15 cellular contexts compared by ENCODE assay signal in genomic region chr1:234473123-234473522, GRCh38. TPM values are rescaled to one million over a fixed set of nuclear protein-coding genes. Genes with fewer than 3 reads are reported as not detected.
DNase-seq lines count a peak whose midpoint lies in the region; ATAC-seq and TF ChIP-seq lines count a peak whose summit lies in the region.
"Had no signal": no experiment of that assay in that cellular context is flagged by ENCODE, and none has a peak within 500 bp of the region (broad histone marks: within the 10 kb centered on the region; RNA-seq: fewer than 3 reads in every experiment).

No MANE protein-coding gene starts in this region.

- peaks cover 20% of the 10 kb centered on the region for H3K79me1 ChIP-seq in mesenchymal stem cell (replicated peaks; ENCODE audit: low read length, poor library complexity, severe bottlenecking)

- TF ChIP-seq CTCF in GM12865 (IDR thresholded peaks at IDR 0.05; ENCODE audit: insufficient read depth, low read depth, low read length, missing control alignments), result no peak
- TF ChIP-seq CTCF in ovary (IDR thresholded peaks at IDR 0.05), result no peak

- no peak for DNase-seq in activated naive CD4-positive, alpha-beta T cell treated with anti-CD3 and anti-CD28 coated beads, Interleukin-2, amount 10 ng/mL, durations not matched to agents 7 days and 5 days
- DNase-seq in activated naive CD4-positive, alpha-beta T cell (lab: John Stamatoyannopoulos, UW), result no peak
- DNase-seq in GM12865 (ENCODE audit: low read depth) (peak; percentile 50), mesenchymal stem cell (peak; percentile 66), ovary (no peak)
- DNase-seq: activated CD4-positive, alpha-beta memory T cell treated with anti-CD3 and anti-CD28 coated beads, Interleukin-2, amount 10 ng/mL, durations not matched to agents 7 days and 5 days; kidney; NCI-H1048; PC-9; stimulated activated CD4-positive, alpha-beta T cell treated with anti-CD3 and anti-CD28 coated beads, Interleukin-1b, Interleukin-23, amount 100 ng/mL, for 48 hours had no signal

- CTCF ChIA-PET in activated naive CD4-positive, alpha-beta T cell treated with anti-CD3 and anti-CD28 coated beads, Interleukin-2, amount 10 ng/mL, durations not matched to agents 7 days and 5 days (lab: Charles Lee), result no interaction called here

- H3K9me3 Mint-ChIP-seq in activated naive CD4-positive, alpha-beta T cell treated with anti-CD3 and anti-CD28 coated beads, Interleukin-2, amount 10 ng/mL, durations not matched to agents 7 days and 5 days, result no peaks in the 10 kb centered on the region
- H3K9me3 Mint-ChIP-seq in T-helper 1 cell treated with Interleukin-12 subunit alpha and Interleukin-12 subunit beta and Interleukin-4 antibody, amounts not matched to agents 30 μg/mL and 1 μg/mL, for 36 hours, result peaks cover 4% of the 10 kb centered on the region
- H3K9me3 Mint-ChIP-seq: activated CD4-positive, alpha-beta memory T cell treated with anti-CD3 and anti-CD28 coated beads, Interleukin-2, amount 10 ng/mL, durations not matched to agents 7 days and 5 days had no signal

- H4K91ac ChIP-seq in mesenchymal stem cell (ENCODE audit: low read length), result no peak overlapping the region

- WGBS in mesenchymal stem cell, result 37% methylated on average over 4 of the region's 4 CpGs
- 66 to 94% (median 67%) methylated on average over 4 of the region's 4 CpGs for WGBS in ovary, 3 donors

- H3K27me3 ChIP-seq in mesenchymal stem cell (ENCODE audit: control insufficient read depth in 1 of 2, insufficient read depth in 1 of 2, low read length in 2 of 2), result no peaks in the 10 kb centered on the region
- H3K27me3 ChIP-seq in ovary, result no peaks in the 10 kb centered on the region

- no peak overlapping the region for H2BK15ac ChIP-seq in mesenchymal stem cell (ENCODE audit: low read depth, poor library complexity, severe bottlenecking)

- H2AK5ac ChIP-seq in mesenchymal stem cell (ENCODE audit: low read length, severe bottlenecking), result no peak overlapping the region

- H3K36me3 Mint-ChIP-seq in activated naive CD4-positive, alpha-beta T cell treated with anti-CD3 and anti-CD28 coated beads, Interleukin-2, amount 10 ng/mL, durations not matched to agents 7 days and 5 days, result peaks cover 18% of the 10 kb centered on the region
- peaks cover 14% of the 10 kb centered on the region for H3K36me3 Mint-ChIP-seq in T-helper 1 cell treated with Interleukin-12 subunit alpha and Interleukin-12 subunit beta and Interleukin-4 antibody, amounts not matched to agents 30 μg/mL and 1 μg/mL, for 36 hours (ENCODE audit: low read depth)

- no peak overlapping the region for H2BK5ac ChIP-seq in mesenchymal stem cell (ENCODE audit: low read depth, low read length, poor library complexity, severe bottlenecking)

- no peak overlapping the region for H3K4me3 Mint-ChIP-seq in activated naive CD4-positive, alpha-beta T cell treated with anti-CD3 and anti-CD28 coated beads, Interleukin-2, amount 10 ng/mL, durations not matched to agents 7 days and 5 days
- H3K4me3 Mint-ChIP-seq in T-helper 1 cell treated with Interleukin-12 subunit alpha and Interleukin-12 subunit beta and Interleukin-4 antibody, amounts not matched to agents 30 μg/mL and 1 μg/mL, for 36 hours, result peak overlapping the region; percentile 22
- H3K4me3 Mint-ChIP-seq: activated CD4-positive, alpha-beta memory T cell treated with anti-CD3 and anti-CD28 coated beads, Interleukin-2, amount 10 ng/mL, durations not matched to agents 7 days and 5 days had no signal

- H2BK120ac ChIP-seq in mesenchymal stem cell (ENCODE audit: low read depth, low read length), result no peak overlapping the region

- H3K27me3 Mint-ChIP-seq in activated naive CD4-positive, alpha-beta T cell treated with anti-CD3 and anti-CD28 coated beads, Interleukin-2, amount 10 ng/mL, durations not matched to agents 7 days and 5 days, result no peaks in the 10 kb centered on the region
- H3K27me3 Mint-ChIP-seq in T-helper 1 cell treated with Interleukin-12 subunit alpha and Interleukin-12 subunit beta and Interleukin-4 antibody, amounts not matched to agents 30 μg/mL and 1 μg/mL, for 36 hours (ENCODE audit: low read depth), result no peaks in the 10 kb centered on the region
- H3K27me3 Mint-ChIP-seq: activated CD4-positive, alpha-beta memory T cell treated with anti-CD3 and anti-CD28 coated beads, Interleukin-2, amount 10 ng/mL, durations not matched to agents 7 days and 5 days had no signal

- H3K9ac ChIP-seq in mesenchymal stem cell (ENCODE audit: low read length), result no peak overlapping the region

- no peak for TF ChIP-seq POLR2A in ovary (IDR thresholded peaks at IDR 0.05)

- no peak overlapping the region for H3K14ac ChIP-seq in mesenchymal stem cell (ENCODE audit: low read length in 2 of 2)

- peak overlapping the region; percentile 25 for H3K27ac Mint-ChIP-seq in activated naive CD4-positive, alpha-beta T cell treated with anti-CD3 and anti-CD28 coated beads, Interleukin-2, amount 10 ng/mL, durations not matched to agents 7 days and 5 days
- peak overlapping the region; percentile 66 for H3K27ac Mint-ChIP-seq in T-helper 1 cell treated with Interleukin-12 subunit alpha and Interleukin-12 subunit beta and Interleukin-4 antibody, amounts not matched to agents 30 μg/mL and 1 μg/mL, for 36 hours
- H3K27ac Mint-ChIP-seq: activated CD4-positive, alpha-beta memory T cell treated with anti-CD3 and anti-CD28 coated beads, Interleukin-2, amount 10 ng/mL, durations not matched to agents 7 days and 5 days had no signal

- no peak overlapping the region for H2AFZ ChIP-seq in mesenchymal stem cell (ENCODE audit: low read depth, low read length)
- H2AFZ ChIP-seq: PC-9 had no signal

- no peak overlapping the region for H3K23ac ChIP-seq in mesenchymal stem cell (ENCODE audit: low read length in 2 of 2)

- peak overlapping the region in 1 of 2 experiments; percentile 70 for H3K4ac ChIP-seq in mesenchymal stem cell (ENCODE audit: low read depth in 1 of 2, low read length in 2 of 2)

- H3K4me1 Mint-ChIP-seq in activated naive CD4-positive, alpha-beta T cell treated with anti-CD3 and anti-CD28 coated beads, Interleukin-2, amount 10 ng/mL, durations not matched to agents 7 days and 5 days, result peaks cover 46% of the 10 kb centered on the region
- peaks cover 39% of the 10 kb centered on the region for H3K4me1 Mint-ChIP-seq in T-helper 1 cell treated with Interleukin-12 subunit alpha and Interleukin-12 subunit beta and Interleukin-4 antibody, amounts not matched to agents 30 μg/mL and 1 μg/mL, for 36 hours (ENCODE audit: low read depth)

- no peak overlapping the region for H3K4me2 ChIP-seq in mesenchymal stem cell (ENCODE audit: low read length, poor library complexity, severe bottlenecking)
- H3K4me2 ChIP-seq: PC-9 had no signal

- peaks cover 2 to 4% of the 10 kb centered on the region in 2 experiments for H3K36me3 ChIP-seq in mesenchymal stem cell (ENCODE audit: control insufficient read depth in 1 of 2, insufficient read depth in 2 of 2, low read depth in 1 of 2, low read length in 2 of 2)
- H3K36me3 ChIP-seq in ovary, result no peaks in the 10 kb centered on the region

- H3K27ac ChIP-seq in mesenchymal stem cell (ENCODE audit: low read length, poor library complexity, severe bottlenecking) (no peak overlapping the region), ovary (no peak overlapping the region)
- H3K27ac ChIP-seq: PC-9, SK-N-MC had no signal

- intact Hi-C loops in ovary (cut with DNase I), result no loop called here

- H2BK12ac ChIP-seq in mesenchymal stem cell (ENCODE audit: low read length in 2 of 2), result peak overlapping the region in 1 of 2 experiments; percentile 86

- peak overlapping the region; percentile 14 to 84 for H3K18ac ChIP-seq in mesenchymal stem cell (ENCODE audit: low read depth in 1 of 2, low read length in 2 of 2)

- peak overlapping the region; percentile 95 for H4K8ac ChIP-seq in mesenchymal stem cell (ENCODE audit: low read length)

- ATAC-seq in GM21526 (IDR thresholded peaks at IDR 0.05; ENCODE audit: low FRiP score, unreplicated experiment), result no peak
- ATAC-seq in HG03457 (IDR thresholded peaks at IDR 0.05; ENCODE audit: unreplicated experiment), result no peak
- ATAC-seq: sciatic nerve had no signal

- H3K9me3 ChIP-seq in mesenchymal stem cell (ENCODE audit: control insufficient read depth, low read length) (no peaks in the 10 kb centered on the region), ovary (no peaks in the 10 kb centered on the region)

- TF ChIP-seq EP300 in ovary (IDR thresholded peaks at IDR 0.05), result no peak

- H3K4me3 ChIP-seq in GM12865 (ENCODE audit: low read depth, low read length) (peak overlapping the region; percentile 22; the same call in 1 of the 2 replicates), mesenchymal stem cell (ENCODE audit: insufficient read depth in 1 of 2, low read depth in 1 of 2, low read length in 2 of 2) (no peak overlapping the region), ovary (no peak overlapping the region)
- H3K4me3 ChIP-seq: PC-9, SK-N-MC had no signal

- H3K4me1 ChIP-seq in mesenchymal stem cell (ENCODE audit: control insufficient read depth, insufficient read depth, low read depth, low read length) (peaks cover 2% of the 10 kb centered on the region), ovary (ENCODE audit: insufficient read depth) (peaks cover 2% of the 10 kb centered on the region)

RNA-seq across cellular contexts. Expression of gene TARBP1, which starts 5.9 kb away (rescaled TPM):
- 8.1 TPM for polyA plus RNA-seq in mesenchymal stem cell (2013, experiment 1 of 2)
- 6.9 TPM for polyA plus RNA-seq in mesenchymal stem cell (2013, experiment 2 of 2)
- 10 to 100 TPM in 4 of 7 donors, 1 to 10 TPM in 3; 5.5 to 26.3 (median 10.8) TPM for total RNA-seq in ovary
- polyA plus RNA-seq in ovary, result 10 to 100 TPM in 1 of 2 donors, 1 to 10 TPM in 1; 4.8 to 15.4 TPM

Comparison
In these comparisons a context has a peak if more than half of its experiments do, and no peak if none do; other contexts are left out.
1. DNase-seq: peak in GM12865 (single experiment) and mesenchymal stem cell (single experiment); none in activated naive CD4-positive, alpha-beta T cell treated with anti-CD3 and anti-CD28 coated beads, Interleukin-2, amount 10 ng/mL, durations not matched to agents 7 days and 5 days (single experiment), activated naive CD4-positive, alpha-beta T cell (0 of 4) and ovary (0 of 5).